Comparison of ENCODE assay signal across 24 cellular contexts in genomic region chr7:11330208-11330607, GRCh38.
"Had no signal": no experiment of that assay in that cellular context is flagged by ENCODE, and none has a peak within 500 bp of the region (broad histone marks: within the 10 kb centered on the region; RNA-seq: fewer than 3 reads in every experiment).

No MANE protein-coding gene starts in this region.

- H3K4me1 ChIP-seq: Peyer's patch, SJCRH30 had no signal

- H3K9me3 ChIP-seq: Peyer's patch, SJCRH30 had no signal

- ATAC-seq: K562, Right ventricle myocardium inferior, SK-N-SH treated with all-trans-retinoic acid at 6 μM for 48 hours had no signal

- DNase-seq: MV-4-11, NCI-H1092, NCI-H1105 treated with DMSO at 0.1 percent for 48 hours, NCI-H1417 treated with DMSO at 0.1 percent for 48 hours, NCI-H146, NCI-H1694 treated with DMSO at 0.1 percent for 48 hours, NCI-H1930, NCI-H2081, NCI-H2107, NCI-H2227 treated with DMSO at 0.1 percent for 48 hours, NCI-H524, NCI-H69, NCI-H774, OCI-M1, PC-9, Peyer's patch, SHP77 treated with DMSO at 0.1 percent for 48 hours, SJCRH30, T-helper 1 cell had no signal

- H3K27me3 ChIP-seq: Peyer's patch, SJCRH30 had no signal

- H3K27ac ChIP-seq: HL-60, KMS-11, PC-9, Peyer's patch, SJCRH30 had no signal

- H3K36me3 ChIP-seq: Peyer's patch, SJCRH30 had no signal

- H3K4me3 ChIP-seq: K562, PC-9, Peyer's patch, SJCRH30 had no signal

- H3K4me2 ChIP-seq: KMS-11, PC-9 had no signal
